13 cellular contexts compared by ENCODE assay signal in the genomic region with DNA sequence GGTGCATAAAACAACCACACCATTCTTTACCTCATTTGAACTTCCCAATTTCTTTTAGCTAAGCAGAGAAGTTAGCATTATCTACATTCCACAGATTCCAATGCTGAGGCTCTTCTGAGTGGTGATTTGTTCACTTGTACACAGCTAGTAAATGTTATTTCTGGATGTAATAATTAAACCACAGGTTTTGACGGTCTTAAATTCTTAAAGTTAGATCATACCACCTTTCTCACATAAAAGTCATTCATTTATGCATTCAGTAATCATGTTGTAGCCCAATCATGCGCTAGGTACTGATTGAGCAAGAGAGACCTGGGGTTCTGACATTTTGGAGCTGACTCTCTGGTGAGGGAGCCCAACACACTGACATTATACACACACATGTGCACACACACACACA.
A peak's percentile ranks its signal among the peaks of the same experiment; 100 is the strongest.
DNase-seq lines count a peak whose midpoint lies in the region; TF ChIP-seq lines count a peak whose summit lies in the region.
"Had no signal": no experiment of that assay in that cellular context is flagged by ENCODE, and none has a peak within 500 bp of the region (broad histone marks: within the 10 kb centered on the region; RNA-seq: fewer than 3 reads in every experiment).

No MANE protein-coding gene starts in this region.

- no peak overlapping the region for H3K4me3 ChIP-seq in mesendoderm (ENCODE audit: low read length)
- no peak overlapping the region for H3K4me3 ChIP-seq in hepatocyte
- no peak overlapping the region for H3K4me3 ChIP-seq in OCI-LY7 (ENCODE audit: low read depth, low read length, poor library complexity, severe bottlenecking)
- H3K4me3 ChIP-seq: gastroesophageal sphincter, stomach had no signal

- H3K4me1 ChIP-seq in mesendoderm (ENCODE audit: control insufficient read depth, low read depth, low read length): peaks cover 9% of the 10 kb centered on the region
- H3K4me1 ChIP-seq in hepatocyte (ENCODE audit: insufficient read depth): peaks cover 17% of the 10 kb centered on the region
- no peaks in the 10 kb centered on the region for H3K4me1 ChIP-seq in OCI-LY7 (ENCODE audit: insufficient read depth, low read length, poor library complexity, severe bottlenecking)

- no peak overlapping the region for H3K4ac ChIP-seq in mesendoderm (ENCODE audit: low read depth, low read length)

- no peak overlapping the region for H2BK120ac ChIP-seq in mesendoderm (ENCODE audit: low read depth, low read length)

- H4K20me1 ChIP-seq in hepatocyte (ENCODE audit: insufficient read depth, poor library complexity, severe bottlenecking) (no peaks in the 10 kb centered on the region), OCI-LY7 (ENCODE audit: insufficient read depth, low read length) (no peaks in the 10 kb centered on the region)

- CTCF ChIA-PET in OCI-LY7 (lab: Charles Lee; ENCODE audit: unreplicated experiment): no interaction called here

- no peaks in the 10 kb centered on the region for H3K9me3 ChIP-seq in hepatocyte (ENCODE audit: low read depth)
- no peaks in the 10 kb centered on the region for H3K9me3 ChIP-seq in OCI-LY7 (ENCODE audit: low read length)
- H3K9me3 ChIP-seq: gastroesophageal sphincter, stomach had no signal

- no peak overlapping the region for H4K5ac ChIP-seq in mesendoderm (ENCODE audit: low read length)

- H3K4me3 Mint-ChIP-seq in chondrocyte (ENCODE audit: unreplicated experiment): no peak overlapping the region
- H3K4me3 Mint-ChIP-seq: T-cell had no signal

- H3K4me2 ChIP-seq in mesendoderm (ENCODE audit: low read length) (no peak overlapping the region), hepatocyte (no peak overlapping the region), OCI-LY7 (ENCODE audit: low read length) (no peak overlapping the region)

- H3K23ac ChIP-seq in mesendoderm (ENCODE audit: low read length): no peak overlapping the region

- H2AFZ ChIP-seq in hepatocyte (no peak overlapping the region), OCI-LY7 (ENCODE audit: low read length) (no peak overlapping the region)

- no peak overlapping the region for H3K27ac ChIP-seq in mesendoderm (ENCODE audit: low read depth, low read length)
- H3K27ac ChIP-seq in hepatocyte: no peak overlapping the region
- H3K27ac ChIP-seq in OCI-LY7 (ENCODE audit: low read depth, low read length, poor library complexity, severe bottlenecking): no peak overlapping the region
- H3K27ac ChIP-seq: gastroesophageal sphincter, stomach had no signal

- H2AK5ac ChIP-seq in mesendoderm (ENCODE audit: low read length): no peak overlapping the region

- WGBS in mesendoderm (ENCODE audit: extremely low coverage, insufficient coverage, low lambda C conversion rate): no CpG with 5 or more reads among the region's 2 CpGs
- WGBS in hepatocyte (ENCODE audit: low lambda C conversion rate, missing lambda C conversion rate): 42% methylated on average over 2 of the region's 2 CpGs

- H3K27me3 Mint-ChIP-seq in chondrocyte (ENCODE audit: low read depth): no peaks in the 10 kb centered on the region

- peak overlapping the region; percentile 88 for H3K27ac Mint-ChIP-seq in chondrocyte (ENCODE audit: unreplicated experiment)
- H3K27ac Mint-ChIP-seq: T-cell had no signal

- H3K9me2 ChIP-seq in hepatocyte (replicated peaks; ENCODE audit: insufficient read depth): no peaks in the 10 kb centered on the region
- H3K9me2 ChIP-seq in OCI-LY7 (ENCODE audit: insufficient read depth, low read length): no peaks in the 10 kb centered on the region

- peaks cover 2% of the 10 kb centered on the region for H3K36me3 Mint-ChIP-seq in chondrocyte (ENCODE audit: low read depth)
- H3K36me3 Mint-ChIP-seq: T-cell had no signal

- H3K27me3 ChIP-seq in mesendoderm (ENCODE audit: insufficient read depth, low read length, poor library complexity) (no peaks in the 10 kb centered on the region), hepatocyte (no peaks in the 10 kb centered on the region)
- H3K27me3 ChIP-seq: gastroesophageal sphincter, stomach had no signal

- H3K9ac ChIP-seq in mesendoderm (ENCODE audit: low read length): no peak overlapping the region

- BruUV-seq in OCI-LY7 (replicated peaks; lab: Mats Ljungman, UMichigan): no TSS peak

- H3K56ac ChIP-seq in mesendoderm (ENCODE audit: low read length): peak overlapping the region; percentile 12

- TF ChIP-seq CTCF in chondrocyte (IDR thresholded peaks at IDR 0.05) (no peak), hepatocyte (IDR thresholded peaks at IDR 0.05; ENCODE audit: poor library complexity) (no peak), OCI-LY7 (conservative IDR thresholded peaks at IDR 0.05; ENCODE audit: low read length) (no peak)

- no peak overlapping the region for H2BK15ac ChIP-seq in mesendoderm (replicated peaks; ENCODE audit: low read depth)

- H3K79me2 ChIP-seq in mesendoderm (ENCODE audit: control insufficient read depth, insufficient read depth, low read length): no peaks in the 10 kb centered on the region
- no peaks in the 10 kb centered on the region for H3K79me2 ChIP-seq in hepatocyte
- no peaks in the 10 kb centered on the region for H3K79me2 ChIP-seq in OCI-LY7 (ENCODE audit: insufficient read depth, low read depth, low read length)

- peaks cover 54% of the 10 kb centered on the region for H3K4me1 Mint-ChIP-seq in chondrocyte (ENCODE audit: low read depth)
- H3K4me1 Mint-ChIP-seq: T-cell had no signal

- peak overlapping the region; percentile 36 for H2BK5ac ChIP-seq in mesendoderm (ENCODE audit: low read length)

- intact Hi-C loops in OCI-LY7 (cut with micrococcal nuclease; ENCODE audit: unreplicated experiment): no loop called here

- no peaks in the 10 kb centered on the region for H3K9me3 Mint-ChIP-seq in chondrocyte (ENCODE audit: low read depth)
- H3K9me3 Mint-ChIP-seq: T-cell had no signal

- no peak overlapping the region for H4K8ac ChIP-seq in mesendoderm (ENCODE audit: low read depth, low read length)

- H3K79me1 ChIP-seq in mesendoderm (ENCODE audit: low read length): no peaks in the 10 kb centered on the region

- POLR2A ChIA-PET in OCI-LY7 (lab: Charles Lee): interaction anchor here (0.7 to 1.2 kb wide), 2 partner anchors 12 to 810 kb away, joined by 3 to 4 read pairs; no protein-coding TSS in a partner anchor

- H3K18ac ChIP-seq in mesendoderm (ENCODE audit: low read length): peak overlapping the region; percentile 56

- H3K36me3 ChIP-seq in mesendoderm (ENCODE audit: control insufficient read depth, insufficient read depth, low read length) (no peaks in the 10 kb centered on the region), hepatocyte (replicated peaks; ENCODE audit: insufficient read depth, low read depth) (no peaks in the 10 kb centered on the region), OCI-LY7 (ENCODE audit: insufficient read depth, low read length) (no peaks in the 10 kb centered on the region)
- H3K36me3 ChIP-seq: gastroesophageal sphincter, stomach had no signal

- peak; percentile 78 for DNase-seq in AG08395 (ENCODE audit: low spot score)
- peak; percentile 55 for DNase-seq in HS-5 (ENCODE audit: low read depth)
- DNase-seq in chondrocyte (ENCODE audit: low spot score): no peak
- no peak for DNase-seq in mesendoderm
- DNase-seq in DMS53 treated with DMSO at 0.1 percent for 48 hours (lab: John Stamatoyannopoulos, UW; ENCODE audit: unreplicated experiment): no peak
- no peak for DNase-seq in hepatocyte (ENCODE audit: low spot score)
- DNase-seq in NCI-H2227 (lab: John Stamatoyannopoulos, UW; ENCODE audit: unreplicated experiment): no peak
- no peak for DNase-seq in OCI-LY7 (ENCODE audit: low spot score)
- DNase-seq: aorta, Karpas-422, stomach, T-cell had no signal

Comparison
In these comparisons a context has a peak if more than half of its experiments do, and no peak if none do; other contexts are left out.
1. DNase-seq: peak in AG08395 (single experiment) and HS-5 (single experiment); none in chondrocyte (single experiment), mesendoderm (single experiment), DMS53 treated with DMSO at 0.1 percent for 48 hours (single experiment), hepatocyte (single experiment), NCI-H2227 (single experiment) and OCI-LY7 (single experiment).